Comparison of ENCODE assay signal across 8 cellular contexts in the genomic region with DNA sequence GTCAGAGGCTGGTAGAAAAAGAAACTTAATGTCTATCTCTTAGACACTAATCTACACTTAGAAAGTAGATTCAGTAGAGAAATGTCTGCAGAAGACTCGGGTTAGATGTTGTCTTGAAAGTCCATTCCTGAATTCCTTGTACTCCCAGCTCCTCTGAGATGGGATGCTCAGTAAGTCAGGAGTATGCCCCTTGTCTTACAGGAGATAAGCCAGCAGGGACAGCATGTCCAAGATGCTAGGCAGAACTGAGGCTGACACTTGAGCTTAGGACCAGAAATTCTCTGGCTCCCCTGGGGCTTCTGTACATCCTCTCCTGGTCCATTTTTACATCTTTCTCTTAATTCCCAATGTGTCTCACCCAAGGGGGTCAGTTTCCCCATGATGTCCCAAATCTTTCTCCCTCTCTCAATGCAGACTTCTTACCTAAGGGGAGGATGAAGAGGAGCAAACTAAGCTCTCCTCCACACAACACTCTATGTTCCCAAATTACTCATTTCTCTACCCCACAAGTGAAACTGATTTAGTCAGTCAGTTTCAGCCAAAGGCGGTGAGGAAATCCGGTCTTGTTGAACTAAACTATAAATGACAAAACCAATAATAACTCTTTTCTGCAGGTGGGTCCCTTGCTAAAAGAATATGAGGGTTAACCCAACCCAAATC.
DNase-seq lines count a peak whose midpoint lies in the region; ATAC-seq and TF ChIP-seq lines count a peak whose summit lies in the region.

No MANE protein-coding gene starts in this region.

- no peak overlapping the region for H3K4me3 ChIP-seq in left ventricle myocardium inferior

- ATAC-seq in Right ventricle myocardium inferior (no peak), HG03095 (IDR thresholded peaks at IDR 0.05; ENCODE audit: unreplicated experiment) (peak; percentile 68), T-helper 17 cell (peak; percentile 56)

- H3K27me3 ChIP-seq in left ventricle myocardium inferior (ENCODE audit: low read depth), result no peaks in the 10 kb centered on the region

- peak overlapping the region; percentile 67 for H3K27ac ChIP-seq in left ventricle myocardium inferior (replicated peaks)

- peaks cover 30% of the 10 kb centered on the region for H3K4me1 Mint-ChIP-seq in T-helper 17 cell

- H3K27ac Mint-ChIP-seq in T-helper 17 cell, result peak overlapping the region; percentile 95

- H3K27me3 Mint-ChIP-seq in T-helper 17 cell, result no peaks in the 10 kb centered on the region

- H3K4me3 Mint-ChIP-seq in T-helper 17 cell, result peak overlapping the region; percentile 87

- H3K4me1 ChIP-seq in left ventricle myocardium inferior, result no peaks in the 10 kb centered on the region

- intact Hi-C loops in left ventricle myocardium inferior (cut with micrococcal nuclease) (no loop called here), Right ventricle myocardium inferior (cut with DNase I) (no loop called here)

- DNase-seq in left ventricle myocardium inferior, result no peak
- no peak for DNase-seq in Right ventricle myocardium inferior (ENCODE audit: missing footprints)
- no peak for DNase-seq in T-helper 17 cell
- DNase-seq in lung microvascular endothelial cell (ENCODE audit: low read depth in 2 of 2), result peak; percentile 44 to 66
- no peak for DNase-seq in superior temporal gyrus (ENCODE audit: extremely low spot score)
- DNase-seq in cortex of kidney (lab: John Stamatoyannopoulos, UW), result no peak
- DNase-seq in foreskin melanocyte, result no peak

- H3K36me3 Mint-ChIP-seq in T-helper 17 cell (ENCODE audit: low read depth), result no peaks in the 10 kb centered on the region

- H3K9me3 ChIP-seq in left ventricle myocardium inferior (replicated peaks), result no peaks in the 10 kb centered on the region
- no peaks in the 10 kb centered on the region for H3K9me3 ChIP-seq in T-helper 17 cell (ENCODE audit: control insufficient read depth, low read length, poor library complexity, severe bottlenecking)

- no peak for TF ChIP-seq CTCF in left ventricle myocardium inferior (IDR thresholded peaks at IDR 0.05; ENCODE audit: borderline replicate concordance)

- no peaks in the 10 kb centered on the region for H3K36me3 ChIP-seq in left ventricle myocardium inferior

Comparison
In these comparisons a context has a peak if more than half of its experiments do, and no peak if none do; other contexts are left out.
1. DNase-seq: peak in lung microvascular endothelial cell (2 of 2); none in left ventricle myocardium inferior (single experiment), Right ventricle myocardium inferior (single experiment), T-helper 17 cell (0 of 3), superior temporal gyrus (single experiment), cortex of kidney (single experiment) and foreskin melanocyte (single experiment).